In genomic region chr20:63286781-63287696, GRCh38 we compare ENCODE assay signal across 1 cellular context.
A peak's percentile ranks its signal among the peaks of the same experiment; 100 is the strongest.
TF ChIP-seq lines count a peak whose summit lies in the region.

No MANE protein-coding gene starts in this region.

TF ChIP-seq in HepG2, 621 proteins besides CTCF, POLR2A, EP300 and RAD21:
- TF ChIP-seq ZNF788 (CRISPR knock-in tag; IDR thresholded peaks at IDR 0.05; ENCODE audit: borderline replicate concordance): 0 out of 2 replicates have a peak, but pooled peaks have one; percentile 19
- no peak for TF ChIP-seq ZFP36L1 (CRISPR knock-in tag; IDR thresholded peaks at IDR 0.05)
